16 cellular contexts compared by ENCODE assay signal in genomic region chr4:102521570-102522553, GRCh38. TPM values are rescaled to one million over a fixed set of nuclear protein-coding genes. Genes with fewer than 3 reads are reported as not detected.
DNase-seq lines count a peak whose midpoint lies in the region; ATAC-seq, FAIRE-seq and TF ChIP-seq lines count a peak whose summit lies in the region.
"Had no signal": no experiment of that assay in that cellular context is flagged by ENCODE, and none has a peak within 500 bp of the region (broad histone marks: within the 10 kb centered on the region; RNA-seq: fewer than 3 reads in every experiment).

No MANE protein-coding gene starts in this region.

- TF ChIP-seq RAD21 in liver (IDR thresholded peaks at IDR 0.05) (no peak), HepG2 (CRISPR knock-in tag; IDR thresholded peaks at IDR 0.05) (no peak)

- H3K9me3 ChIP-seq in liver (ENCODE audit: control insufficient read depth in 4 of 4, low read length in 3 of 4) (no peaks in the 10 kb centered on the region), HepG2 (ENCODE audit: low read length) (no peaks in the 10 kb centered on the region), mucosa of descending colon (no peaks in the 10 kb centered on the region), PC-9 (ENCODE audit: insufficient read depth, low read depth) (no peaks in the 10 kb centered on the region), PC-3 (ENCODE audit: low read length) (no peaks in the 10 kb centered on the region)
- H3K9me3 ChIP-seq: ascending aorta had no signal

- H3K36me3 ChIP-seq in liver (ENCODE audit: control insufficient read depth in 4 of 4, insufficient read depth in 3 of 4, low read depth in 1 of 4, low read length in 3 of 4) (no peaks in the 10 kb centered on the region), HepG2 (replicated peaks in 1 of 2; ENCODE audit: control insufficient read depth in 1 of 2, insufficient read depth in 2 of 2, low read length in 2 of 2) (peaks cover 0 to 4% of the 10 kb centered on the region in 2 experiments; a peak in 2 of 5 replicates), mucosa of descending colon (ENCODE audit: low read depth) (no peaks in the 10 kb centered on the region), PC-9 (ENCODE audit: low read depth) (no peaks in the 10 kb centered on the region), PC-3 (ENCODE audit: low read depth, low read length) (no peaks in the 10 kb centered on the region)
- H3K36me3 ChIP-seq: ascending aorta, heart left ventricle had no signal

- H3K9ac ChIP-seq in liver (ENCODE audit: low read depth in 1 of 2, low read length in 2 of 2) (no peak overlapping the region), HepG2 (ENCODE audit: insufficient read depth, low read depth, low read length) (no peak overlapping the region), PC-3 (ENCODE audit: low read length) (no peak overlapping the region)

- ATAC-seq in HepG2 (no peak), mucosa of descending colon (peak; percentile 45), PC-3 (no peak)
- ATAC-seq: heart left ventricle had no signal

- H4K20me1 ChIP-seq in HepG2 (ENCODE audit: insufficient read depth, low read length) (0 out of 2 replicates have a peak, but pooled peaks cover 3% of the 10 kb centered on the region), PC-9 (ENCODE audit: insufficient read depth) (no peaks in the 10 kb centered on the region), PC-3 (ENCODE audit: low read length) (peaks cover 7% of the 10 kb centered on the region; the same call in 1 of the 2 replicates)

- H3K4me1 Mint-ChIP-seq in activated T-helper 2 cell treated with anti-CD3 and anti-CD28 coated beads, Interferon-gamma antibody, Interleukin-2, Interleukin-4, amounts not matched to agents 10 μg/mL and 5 μg/mL and 100 μg/mL, durations not matched to agents 14 hours and 24 hours and 36 hours (ENCODE audit: low read depth): peaks cover 82% of the 10 kb centered on the region

- peaks cover 62% of the 10 kb centered on the region for H3K36me3 Mint-ChIP-seq in activated T-helper 2 cell treated with anti-CD3 and anti-CD28 coated beads, Interferon-gamma antibody, Interleukin-2, Interleukin-4, amounts not matched to agents 10 μg/mL and 5 μg/mL and 100 μg/mL, durations not matched to agents 14 hours and 24 hours and 36 hours (ENCODE audit: low read depth)

- no peak overlapping the region for H3K4me3 ChIP-seq in liver (ENCODE audit: low read depth in 1 of 3, low read length in 3 of 3)
- H3K4me3 ChIP-seq in HepG2 (replicated peaks in 1 of 3; ENCODE audit: insufficient read depth in 1 of 3, low read depth in 2 of 3, low read length in 3 of 3): no peak overlapping the region
- H3K4me3 ChIP-seq in mucosa of descending colon: no peak overlapping the region
- H3K4me3 ChIP-seq in PC-9: no peak overlapping the region
- H3K4me3 ChIP-seq in PC-3 (ENCODE audit: low read length): no peak overlapping the region
- H3K4me3 ChIP-seq: ascending aorta, heart left ventricle had no signal

- H3K9me3 Mint-ChIP-seq in activated T-helper 2 cell treated with anti-CD3 and anti-CD28 coated beads, Interferon-gamma antibody, Interleukin-2, Interleukin-4, amounts not matched to agents 10 μg/mL and 5 μg/mL and 100 μg/mL, durations not matched to agents 14 hours and 24 hours and 36 hours: no peaks in the 10 kb centered on the region

- POLR2A ChIA-PET in HepG2 (lab: Yijun Ruan, JAX): no interaction called here
- POLR2A ChIA-PET in PC-9 (lab: Charles Lee; ENCODE audit: unreplicated experiment): no interaction called here
- POLR2A ChIA-PET in PC-3 (lab: Charles Lee; ENCODE audit: unreplicated experiment): interaction anchor here (0.5 kb wide), 1 partner anchor 87 kb away, joined by 8 read pairs; no protein-coding TSS in a partner anchor

- intact Hi-C loops in HepG2 (cut with micrococcal nuclease; ENCODE audit: unreplicated experiment) (no loop called here), mucosa of descending colon (cut with DNase I, micrococcal nuclease) (no loop called here), PC-9 (cut with micrococcal nuclease; ENCODE audit: unreplicated experiment) (no loop called here), PC-3 (cut with micrococcal nuclease) (no loop called here)
- intact Hi-C loops in activated T-helper 2 cell treated with anti-CD3 and anti-CD28 coated beads, Interferon-gamma antibody, Interleukin-2, Interleukin-4, amounts not matched to agents 10 μg/mL and 5 μg/mL and 100 μg/mL, durations not matched to agents 14 hours and 24 hours and 36 hours (cut with micrococcal nuclease): loop anchor here (2.0 kb wide), 1 partner anchor 19 kb away; no protein-coding TSS in a partner anchor

- no peak overlapping the region for H3K27ac ChIP-seq in liver (ENCODE audit: low read depth in 1 of 2, low read length in 2 of 2)
- no peak overlapping the region for H3K27ac ChIP-seq in HepG2 (ENCODE audit: extremely low read length, insufficient read depth, low read length)
- H3K27ac ChIP-seq in PC-9: no peak overlapping the region
- no peak overlapping the region for H3K27ac ChIP-seq in PC-3 (ENCODE audit: low read length)
- H3K27ac ChIP-seq: ascending aorta, heart left ventricle had no signal

- H2AFZ ChIP-seq in HepG2 (ENCODE audit: low read length) (no peak overlapping the region), PC-9 (no peak overlapping the region), PC-3 (ENCODE audit: low read length) (no peak overlapping the region)

- TF ChIP-seq POLR2A in HepG2 (IDR thresholded peaks at IDR 0.05; ENCODE audit: insufficient read depth in 1 of 2, low read depth in 2 of 2, low read length in 2 of 2) (no peak), H54 (IDR thresholded peaks at IDR 0.05; ENCODE audit: low read depth, low read length) (no peak)

- TF ChIP-seq EP300 in HepG2 (IDR thresholded peaks at IDR 0.05; ENCODE audit: low read depth in 2 of 2, low read length in 2 of 2) (no peak), HepG2 (CRISPR knock-in tag; IDR thresholded peaks at IDR 0.05; ENCODE audit: borderline replicate concordance) (no peak)

- FAIRE-seq in HepG2 (lab: Jason Lieb, UNC) (no peak), H54 (lab: Jason Lieb, UNC) (no peak)

- DNase-seq in HepG2 (ENCODE audit: low spot score): no peak
- DNase-seq in activated T-helper 2 cell treated with anti-CD3 and anti-CD28 coated beads, Interferon-gamma antibody, Interleukin-2, Interleukin-4, amounts not matched to agents 10 μg/mL and 5 μg/mL and 100 μg/mL, durations not matched to agents 14 hours and 24 hours and 36 hours (ENCODE audit: low spot score): no peak
- DNase-seq in mucosa of descending colon: no peak
- no peak for DNase-seq in PC-9
- no peak for DNase-seq in H54 (ENCODE audit: insufficient read length, low spot score)
- no peak for DNase-seq in PC-3
- DNase-seq: heart left ventricle, islet precursor cell, MM.1S, NCI-H187, NCI-H446 treated with DMSO at 0.1 percent for 48 hours, nucleus accumbens, SHP77 treated with DMSO at 0.1 percent for 48 hours, substantia nigra had no signal

- CTCF ChIA-PET in HepG2 (lab: Yijun Ruan, JAX; ENCODE audit: low intra/inter-chr PET ratio, low total read pairs): no interaction called here
- CTCF ChIA-PET in PC-9 (lab: Charles Lee): no interaction called here
- CTCF ChIA-PET in PC-3 (lab: Charles Lee): no interaction called here

- no peaks in the 10 kb centered on the region for H3K27me3 Mint-ChIP-seq in activated T-helper 2 cell treated with anti-CD3 and anti-CD28 coated beads, Interferon-gamma antibody, Interleukin-2, Interleukin-4, amounts not matched to agents 10 μg/mL and 5 μg/mL and 100 μg/mL, durations not matched to agents 14 hours and 24 hours and 36 hours (ENCODE audit: low read depth)

- H3F3A ChIP-seq in PC-9 (ENCODE audit: insufficient read depth, low read depth) (no peaks in the 10 kb centered on the region), PC-3 (ENCODE audit: low read length, unreplicated experiment) (no peaks in the 10 kb centered on the region)

- H3K27ac Mint-ChIP-seq in activated T-helper 2 cell treated with anti-CD3 and anti-CD28 coated beads, Interferon-gamma antibody, Interleukin-2, Interleukin-4, amounts not matched to agents 10 μg/mL and 5 μg/mL and 100 μg/mL, durations not matched to agents 14 hours and 24 hours and 36 hours: peak overlapping the region; percentile 79

- no peak overlapping the region for H3K4me2 ChIP-seq in HepG2 (ENCODE audit: low read depth, low read length)
- no peak overlapping the region for H3K4me2 ChIP-seq in PC-9
- no peak overlapping the region for H3K4me2 ChIP-seq in PC-3 (ENCODE audit: low read length)

- H3K4me1 ChIP-seq in liver (ENCODE audit: control insufficient read depth in 4 of 4, insufficient read depth in 4 of 4, low read length in 3 of 4) (peaks cover 0 to 26% (median 4%) of the 10 kb centered on the region in 4 donors), HepG2 (ENCODE audit: insufficient read depth, low read length) (peaks cover 7% of the 10 kb centered on the region; the same call in 1 of the 2 replicates), mucosa of descending colon (ENCODE audit: low read depth) (no peaks in the 10 kb centered on the region), PC-9 (replicated peaks; ENCODE audit: insufficient read depth) (no peaks in the 10 kb centered on the region), PC-3 (ENCODE audit: insufficient read depth, low read length) (no peaks in the 10 kb centered on the region)

- H3K9me2 ChIP-seq in PC-9 (ENCODE audit: insufficient read depth) (no peaks in the 10 kb centered on the region), PC-3 (replicated peaks; ENCODE audit: low read length) (no peaks in the 10 kb centered on the region)

- TF ChIP-seq CTCF in liver (IDR thresholded peaks at IDR 0.05; ENCODE audit: low read depth, low read length, missing input control): no peak
- TF ChIP-seq CTCF in HepG2 (CRISPR knock-in tag; IDR thresholded peaks at IDR 0.05): no peak
- TF ChIP-seq CTCF in mucosa of descending colon (IDR thresholded peaks at IDR 0.05): no peak
- no peak for TF ChIP-seq CTCF in PC-9 (conservative IDR thresholded peaks at IDR 0.05)
- no peak for TF ChIP-seq CTCF in PC-3 (conservative IDR thresholded peaks at IDR 0.05; ENCODE audit: low read depth, low read length)

- in situ Hi-C loops in HepG2 (cut with HindIII; ENCODE audit: extremely low pct_ligation_motif_present, low pct_unique_long_range_greater_than_20kb): no loop called here

- 51% methylated on average over 5 of the region's 5 CpGs for WGBS in liver
- WGBS in HepG2 (ENCODE audit: low lambda C conversion rate): 95% methylated on average over 5 of the region's 5 CpGs

- H3K27me3 ChIP-seq in liver (ENCODE audit: control insufficient read depth in 4 of 4, insufficient read depth in 4 of 4, low read length in 3 of 4) (no peaks in the 10 kb centered on the region), HepG2 (ENCODE audit: control insufficient read depth in 1 of 2, insufficient read depth in 2 of 2, low read length in 2 of 2) (no peaks in the 10 kb centered on the region), PC-9 (ENCODE audit: insufficient read depth, low read depth) (no peaks in the 10 kb centered on the region), PC-3 (ENCODE audit: low read length) (no peaks in the 10 kb centered on the region)
- H3K27me3 ChIP-seq: ascending aorta, heart left ventricle had no signal

- H3K79me2 ChIP-seq in HepG2 (ENCODE audit: insufficient read depth, low read length) (peaks cover 57% of the 10 kb centered on the region), PC-9 (ENCODE audit: low read depth) (peaks cover 4% of the 10 kb centered on the region; the same call in 1 of the 2 replicates), PC-3 (ENCODE audit: low read length) (peaks cover 66% of the 10 kb centered on the region)

- no TSS peak for BruUV-seq in HepG2 (replicated peaks; lab: Mats Ljungman, UMichigan)
- BruUV-seq in PC-9 (replicated peaks; lab: Mats Ljungman, UMichigan): no TSS peak
- BruUV-seq in PC-3 (replicated peaks; lab: Mats Ljungman, UMichigan): no TSS peak

- H3K4me3 Mint-ChIP-seq in activated T-helper 2 cell treated with anti-CD3 and anti-CD28 coated beads, Interferon-gamma antibody, Interleukin-2, Interleukin-4, amounts not matched to agents 10 μg/mL and 5 μg/mL and 100 μg/mL, durations not matched to agents 14 hours and 24 hours and 36 hours (ENCODE audit: low read depth): peak overlapping the region; percentile 55

RNA-seq across cellular contexts. Expression of gene NFKB1, which starts 20.7 kb away (rescaled TPM):
- total RNA-seq in liver (10 to 100 TPM; 15.7 to 23.0 TPM), HepG2 (2016; rRNA removed; fragmentation: Illumina TruSeq; extraction: Trizol) (31.6 and 37.6 TPM in 2 replicates), mucosa of descending colon (10 to 100 TPM; 50.8 to 57.4 (median 53.6) TPM), PC-9 (2021) (11.6 and 16.8 TPM in 2 replicates), PC-3 (2014; rRNA removed) (22.2 and 22.4 TPM in 2 replicates)
- polyA plus RNA-seq in liver (10 to 100 TPM in 1 of 2 donors, 1 to 10 TPM in 1; 5.1 to 11.2 TPM), HepG2 (2011; rRNA removed) (15.3 and 15.4 TPM in 2 replicates)
- total RNA-seq in HepG2 (2016; cell fraction: cytosol; rRNA removed; fragmentation: Illumina TruSeq; extraction: Trizol; ENCODE audit: low read depth): 5.7 and 5.8 TPM in 2 replicates
- total RNA-seq in HepG2 (2016; cell fraction: insoluble cytoplasmic fraction; rRNA removed; fragmentation: Illumina TruSeq; extraction: Trizol): 32.0 and 36.4 TPM in 2 replicates
- 16.5 and 17.1 TPM in 2 replicates for total RNA-seq in HepG2 (2016; cell fraction: membrane; rRNA removed; fragmentation: Illumina TruSeq; extraction: Trizol)
- 21.7 and 23.1 TPM in 2 replicates for total RNA-seq in HepG2 (2016; cell fraction: nucleus; rRNA removed; fragmentation: Illumina TruSeq; extraction: Trizol)
- 13.4 and 14.7 TPM in 2 replicates for polyA plus RNA-seq in HepG2 (2011; cell fraction: cytosol; rRNA removed)
- polyA plus RNA-seq in HepG2 (2011; cell fraction: nucleus; rRNA removed): 13.2 and 14.1 TPM in 2 replicates
- polyA plus RNA-seq in HepG2 (2012): 16.4 TPM in 2 replicates
- 2.1 and 2.3 TPM in 2 replicates for polyA plus RNA-seq in HepG2 (2016; cell fraction: cytosol; fragmentation: Illumina TruSeq; extraction: Trizol; ENCODE audit: low read depth)
- polyA plus RNA-seq in HepG2 (2016; cell fraction: insoluble cytoplasmic fraction; fragmentation: Illumina TruSeq; extraction: Trizol; ENCODE audit: low read depth): 30.3 and 33.0 TPM in 2 replicates
- polyA plus RNA-seq in HepG2 (2016; cell fraction: membrane; fragmentation: Illumina TruSeq; extraction: Trizol; ENCODE audit: low read depth): 6.8 and 8.3 TPM in 2 replicates
- 20.3 and 23.7 TPM in 2 replicates for polyA plus RNA-seq in HepG2 (2016; cell fraction: nucleus; fragmentation: Illumina TruSeq; extraction: Trizol; ENCODE audit: insufficient read depth, low read depth)
- 23.9 and 27.4 TPM in 2 replicates for polyA minus RNA-seq in HepG2 (2011; rRNA and poly(A)+ RNA removed; ENCODE audit: low replicate concordance)
- polyA minus RNA-seq in HepG2 (2011; cell fraction: cytosol; rRNA and poly(A)+ RNA removed): 12.5 and 12.7 TPM in 2 replicates
- polyA minus RNA-seq in HepG2 (2011; cell fraction: nucleus; rRNA and poly(A)+ RNA removed): 35.7 and 38.5 TPM in 2 replicates
- 199 and 205 TPM in 2 replicates for total RNA-seq in activated T-helper 2 cell treated with anti-CD3 and anti-CD28 coated beads, Interferon-gamma antibody, Interleukin-2, Interleukin-4, amounts not matched to agents 10 μg/mL and 5 μg/mL and 100 μg/mL, durations not matched to agents 14 hours and 24 hours and 36 hours
